Comparison of ENCODE assay signal across 9 cellular contexts in genomic region chr17:15213381-15214087, GRCh38. TPM values are rescaled to one million over a fixed set of nuclear protein-coding genes. Genes with fewer than 3 reads are reported as not detected.
DNase-seq lines count a peak whose midpoint lies in the region; ATAC-seq, FAIRE-seq and TF ChIP-seq lines count a peak whose summit lies in the region.
"Had no signal": no experiment of that assay in that cellular context is flagged by ENCODE, and none has a peak within 500 bp of the region (broad histone marks: within the 10 kb centered on the region; RNA-seq: fewer than 3 reads in every experiment).

No MANE protein-coding gene starts in this region.

- peak; percentile 22 for TF ChIP-seq CTCF in D721Med (IDR thresholded peaks at IDR 0.05; ENCODE audit: insufficient read depth, missing control alignments)

- no peaks in the 10 kb centered on the region for H3K9me3 Mint-ChIP-seq in activated naive CD4-positive, alpha-beta T cell treated with anti-CD3 and anti-CD28 coated beads, Interleukin-2, amount 10 ng/mL, durations not matched to agents 7 days and 5 days
- H3K9me3 Mint-ChIP-seq: naive thymus-derived CD4-positive, alpha-beta T cell had no signal

- peaks cover 4% of the 10 kb centered on the region for H3K27me3 Mint-ChIP-seq in activated naive CD4-positive, alpha-beta T cell treated with anti-CD3 and anti-CD28 coated beads, Interleukin-2, amount 10 ng/mL, durations not matched to agents 7 days and 5 days

- ATAC-seq in HG03139 (IDR thresholded peaks at IDR 0.05; ENCODE audit: unreplicated experiment): no peak
- ATAC-seq in GM19467 (IDR thresholded peaks at IDR 0.05; ENCODE audit: unreplicated experiment): no peak
- ATAC-seq: naive thymus-derived CD4-positive, alpha-beta T cell had no signal

- H3K4me3 ChIP-seq in Jurkat, Clone E6-1 (ENCODE audit: low read length): no peak overlapping the region

- H3K27ac Mint-ChIP-seq in activated naive CD4-positive, alpha-beta T cell treated with anti-CD3 and anti-CD28 coated beads, Interleukin-2, amount 10 ng/mL, durations not matched to agents 7 days and 5 days: no peak overlapping the region
- H3K27ac Mint-ChIP-seq: naive thymus-derived CD4-positive, alpha-beta T cell had no signal

- FAIRE-seq in D721Med (lab: Jason Lieb, UNC): no peak

- H3K4me1 Mint-ChIP-seq in activated naive CD4-positive, alpha-beta T cell treated with anti-CD3 and anti-CD28 coated beads, Interleukin-2, amount 10 ng/mL, durations not matched to agents 7 days and 5 days: no peaks in the 10 kb centered on the region
- H3K4me1 Mint-ChIP-seq: naive thymus-derived CD4-positive, alpha-beta T cell had no signal

- no peak overlapping the region for H3K4me3 Mint-ChIP-seq in activated naive CD4-positive, alpha-beta T cell treated with anti-CD3 and anti-CD28 coated beads, Interleukin-2, amount 10 ng/mL, durations not matched to agents 7 days and 5 days
- H3K4me3 Mint-ChIP-seq: naive thymus-derived CD4-positive, alpha-beta T cell had no signal

- H3K36me3 Mint-ChIP-seq in activated naive CD4-positive, alpha-beta T cell treated with anti-CD3 and anti-CD28 coated beads, Interleukin-2, amount 10 ng/mL, durations not matched to agents 7 days and 5 days: no peaks in the 10 kb centered on the region
- H3K36me3 Mint-ChIP-seq: naive thymus-derived CD4-positive, alpha-beta T cell had no signal

- no peak for DNase-seq in D721Med (ENCODE audit: insufficient read length, low spot score)
- peak; percentile 17 for DNase-seq in Jurkat, Clone E6-1 (ENCODE audit: low read depth, low spot score)
- DNase-seq in amniotic epithelial cell (ENCODE audit: low read depth): peak; percentile 20
- DNase-seq in left kidney (ENCODE audit: low read depth, low spot score): peak; percentile 44
- no peak for DNase-seq in activated naive CD4-positive, alpha-beta T cell treated with anti-CD3 and anti-CD28 coated beads, Interleukin-2, amount 10 ng/mL, durations not matched to agents 7 days and 5 days
- DNase-seq in DMS153 treated with DMSO at 0.1 percent for 48 hours (lab: John Stamatoyannopoulos, UW; ENCODE audit: unreplicated experiment): no peak
- DNase-seq: naive thymus-derived CD4-positive, alpha-beta T cell had no signal

- CTCF ChIA-PET in activated naive CD4-positive, alpha-beta T cell treated with anti-CD3 and anti-CD28 coated beads, Interleukin-2, amount 10 ng/mL, durations not matched to agents 7 days and 5 days (lab: Charles Lee): interaction anchor here (0.7 kb wide), 1 partner anchor 18 kb away, joined by 3 read pairs; no protein-coding TSS in a partner anchor

RNA-seq across cellular contexts. Expression of gene PMP22, which starts 51.6 kb away (rescaled TPM):
- polyA plus RNA-seq in Jurkat, Clone E6-1 (2012; ENCODE audit: insufficient read depth, insufficient read length): 14.3 TPM
- polyA plus RNA-seq: naive thymus-derived CD4-positive, alpha-beta T cell had no signal

Comparison
In these comparisons a context has a peak if more than half of its experiments do, and no peak if none do; other contexts are left out.
1. DNase-seq: peak in Jurkat, Clone E6-1 (single experiment), amniotic epithelial cell (single experiment) and left kidney (single experiment); none in D721Med (single experiment), activated naive CD4-positive, alpha-beta T cell treated with anti-CD3 and anti-CD28 coated beads, Interleukin-2, amount 10 ng/mL, durations not matched to agents 7 days and 5 days (single experiment) and DMS153 treated with DMSO at 0.1 percent for 48 hours (single experiment).